Comparison of ENCODE assay signal across 34 cellular contexts in genomic region chr3:63842127-63842526, GRCh38.
"Had no signal": no experiment of that assay in that cellular context is flagged by ENCODE, and none has a peak within 500 bp of the region (broad histone marks: within the 10 kb centered on the region; RNA-seq: fewer than 3 reads in every experiment).

No MANE protein-coding gene starts in this region.

- DNase-seq: Karpas-422, Kasumi-1, MG63, MM.1S, MV-4-11, NCI-H1048, NCI-H1092, NCI-H1092 treated with DMSO at 0.1 percent for 48 hours, NCI-H1105, NCI-H1105 treated with DMSO at 0.1 percent for 48 hours, NCI-H1417, NCI-H1417 treated with DMSO at 0.1 percent for 48 hours, NCI-H1436, NCI-H1436 treated with DMSO at 0.1 percent for 48 hours, NCI-H146, NCI-H1694, NCI-H1694 treated with DMSO at 0.1 percent for 48 hours, NCI-H187, NCI-H187 treated with DMSO at 0.1 percent for 48 hours, NCI-H1930, NCI-H2029, NCI-H2029 treated with DMSO at 0.1 percent for 48 hours, NCI-H2081, NCI-H2081 treated with DMSO at 0.1 percent for 48 hours, NCI-H2107, NCI-H2171, NCI-H2171 treated with DMSO at 0.1 percent for 48 hours, NCI-H2227 treated with DMSO at 0.1 percent for 48 hours, NCI-H226, NCI-H345, NCI-H446, NCI-H446 treated with DMSO at 0.1 percent for 48 hours, NCI-H510A, NCI-H510A treated with DMSO at 0.1 percent for 48 hours had no signal

- H3K4me3 ChIP-seq: MG63 had no signal

- H3K9me3 ChIP-seq: MG63 had no signal
